ENCODE assay signal across 8 cellular contexts in genomic region chr16:9090960-9091866, GRCh38. TPM values are rescaled to one million over a fixed set of nuclear protein-coding genes. Genes with fewer than 3 reads are reported as not detected.
DNase-seq lines count a peak whose midpoint lies in the region; ATAC-seq and TF ChIP-seq lines count a peak whose summit lies in the region.

TSS of gene HAPSTR1 (plus strand) at chr16:9091644. CDS start at chr16:9092045, 401 bp downstream.

- peak within 1 kb of the TSS; percentile 70 for H3K4me3 ChIP-seq in Jurkat, Clone E6-1 (ENCODE audit: low read length)
- H3K4me3 ChIP-seq in PC-9 (peak within 1 kb of the TSS; percentile 96), mucosa of stomach (ENCODE audit: low read length) (peak within 1 kb of the TSS; percentile 94)

- H3K27me3 ChIP-seq in PC-9 (ENCODE audit: insufficient read depth, low read depth) (no peaks in the 10 kb centered on the region), mucosa of stomach (ENCODE audit: control insufficient read depth, insufficient read depth, low read length) (no peaks in the 10 kb centered on the region)

- TF ChIP-seq POLR2A in erythroblast (IDR thresholded peaks at IDR 0.05; ENCODE audit: low read length), result peak; percentile 81

- peaks cover 45% of the 10 kb centered on the region for H3K79me2 ChIP-seq in PC-9 (ENCODE audit: low read depth)

- TF ChIP-seq CTCF in PC-9 (conservative IDR thresholded peaks at IDR 0.05), result no peak

- H3K4me1 Mint-ChIP-seq in activated T-cell treated with anti-CD3 and anti-CD28 coated beads, Interleukin-2, amount 50 U/mL, for 24 hours (ENCODE audit: low read depth), result peaks cover 33% of the 10 kb centered on the region

- H3K27ac Mint-ChIP-seq in activated T-cell treated with anti-CD3 and anti-CD28 coated beads, Interleukin-2, amount 50 U/mL, for 24 hours, result peak within 1 kb of the TSS; percentile 98

- CTCF ChIA-PET in PC-9 (lab: Charles Lee), result interaction anchor here (0.5 to 1.2 kb wide), 11 partner anchors 13 to 564 kb away, joined by 3 to 9 read pairs (median 4); no protein-coding TSS in a partner anchor

- H3K9me3 ChIP-seq in PC-9 (ENCODE audit: insufficient read depth, low read depth), result no peaks in the 10 kb centered on the region
- H3K9me3 ChIP-seq in mucosa of stomach (ENCODE audit: control insufficient read depth, low read length), result no peaks in the 10 kb centered on the region

- peaks cover 38% of the 10 kb centered on the region for H3K36me3 Mint-ChIP-seq in activated T-cell treated with anti-CD3 and anti-CD28 coated beads, Interleukin-2, amount 50 U/mL, for 24 hours (ENCODE audit: low read depth)

- DNase-seq in DMS153 (lab: John Stamatoyannopoulos, UW) (peak; percentile 100), PC-9 (peak; percentile 98 to 99), erythroblast (lab: John Stamatoyannopoulos, UW) (peak; percentile 100)
- DNase-seq in Jurkat, Clone E6-1 (ENCODE audit: low read depth, low spot score), result peak; percentile 100
- DNase-seq in activated T-cell treated with anti-CD3 and anti-CD28 coated beads, Interleukin-2, amount 50 U/mL, for 24 hours, result peak; percentile 97
- DNase-seq in stimulated activated CD8-positive, alpha-beta memory T cell treated with anti-CD3 and anti-CD28 coated beads, Interleukin-7, amount 100 ng/mL, for 1 hour (ENCODE audit: low read depth in 2 of 2), result peak; percentile 97

- H3K9me3 Mint-ChIP-seq in activated T-cell treated with anti-CD3 and anti-CD28 coated beads, Interleukin-2, amount 50 U/mL, for 24 hours, result no peaks in the 10 kb centered on the region

- H3K36me3 ChIP-seq in PC-9 (ENCODE audit: low read depth) (peaks cover 24% of the 10 kb centered on the region), mucosa of stomach (ENCODE audit: control insufficient read depth, insufficient read depth, low read length) (no peaks in the 10 kb centered on the region)

- H3K4me3 Mint-ChIP-seq in activated T-cell treated with anti-CD3 and anti-CD28 coated beads, Interleukin-2, amount 50 U/mL, for 24 hours, result peak within 1 kb of the TSS; percentile 98

- POLR2A ChIA-PET in PC-9 (lab: Charles Lee; ENCODE audit: unreplicated experiment), result interaction anchor here (0.5 to 1.3 kb wide), 18 partner anchors 10 to 1771 kb away, joined by 3 to 45 read pairs (median 7); partner anchors contain the start of gene CARHSP1

- H3K4me2 ChIP-seq in PC-9, result peak within 1 kb of the TSS; percentile 99

- ATAC-seq in GM21619 (IDR thresholded peaks at IDR 0.05; ENCODE audit: unreplicated experiment), result peak; percentile 81

- H4K20me1 ChIP-seq in PC-9 (ENCODE audit: insufficient read depth), result peaks cover 36% of the 10 kb centered on the region

- H2AFZ ChIP-seq in PC-9, result peak within 1 kb of the TSS; percentile 93

- no TSS peak for BruUV-seq in PC-9 (replicated peaks; lab: Mats Ljungman, UMichigan)

- intact Hi-C loops in PC-9 (cut with micrococcal nuclease; ENCODE audit: unreplicated experiment), result loop anchor here (1.0 to 10.0 kb wide), 5 partner anchors 15 to 216 kb away; no protein-coding TSS in a partner anchor

- H3K27me3 Mint-ChIP-seq in activated T-cell treated with anti-CD3 and anti-CD28 coated beads, Interleukin-2, amount 50 U/mL, for 24 hours, result no peaks in the 10 kb centered on the region

- H3K27ac ChIP-seq in PC-9, result peak within 1 kb of the TSS; percentile 66

- no peaks in the 10 kb centered on the region for H3K9me2 ChIP-seq in PC-9 (ENCODE audit: insufficient read depth)

- peaks cover 22% of the 10 kb centered on the region for H3F3A ChIP-seq in PC-9 (ENCODE audit: insufficient read depth, low read depth)

- peaks cover 24% of the 10 kb centered on the region for H3K4me1 ChIP-seq in PC-9 (replicated peaks; ENCODE audit: insufficient read depth)
- peaks cover 24% of the 10 kb centered on the region for H3K4me1 ChIP-seq in mucosa of stomach (ENCODE audit: control insufficient read depth, insufficient read depth, low read length)

- H3K9ac ChIP-seq in mucosa of stomach (ENCODE audit: low read length), result peak within 1 kb of the TSS; percentile 97

RNA-seq across cellular contexts. Expression of gene HAPSTR1, which starts in this region (rescaled TPM):
- 9.5 TPM for polyA plus RNA-seq in Jurkat, Clone E6-1 (2012; ENCODE audit: insufficient read depth, insufficient read length)
- 61.1 and 82.8 TPM in 2 replicates for total RNA-seq in PC-9 (2021)

Comparison
In these comparisons a context has a peak if more than half of its experiments do, and no peak if none do; other contexts are left out.
1. Peak in every context shown above with its lines: DNase-seq, ATAC-seq, H3K4me3 ChIP-seq and H3K27ac ChIP-seq.